ENCODE assay signal across 8 cellular contexts in genomic region chr2:128306081-128306930, GRCh38. TPM values are rescaled to one million over a fixed set of nuclear protein-coding genes. Genes with fewer than 3 reads are reported as not detected.
DNase-seq lines count a peak whose midpoint lies in the region; ATAC-seq and TF ChIP-seq lines count a peak whose summit lies in the region.

No MANE protein-coding gene starts in this region.

- no peak for TF ChIP-seq CTCF in endothelial cell (IDR thresholded peaks at IDR 0.05; ENCODE audit: unreplicated experiment)
- TF ChIP-seq CTCF in nephron progenitor cell (IDR thresholded peaks at IDR 0.05): peak; percentile 28

- DNase-seq in EL (peak; percentile 93), NCI-H526 (lab: John Stamatoyannopoulos, UW) (peak; percentile 44 to 76), endothelial cell (ENCODE audit: low spot score) (no peak), nephron progenitor cell (peak; percentile 54), OCI-M2 (lab: John Stamatoyannopoulos, UW; ENCODE audit: unreplicated experiment) (no peak)
- no peak for DNase-seq in activated CD4-positive, CD25-positive, alpha-beta regulatory T cell treated with anti-CD3 and anti-CD28 coated beads, Interleukin-2, amount 50 U/mL, for 72 hours

- H3K36me3 Mint-ChIP-seq in endothelial cell (ENCODE audit: low read depth, unreplicated experiment) (peaks cover 3% of the 10 kb centered on the region), nephron progenitor cell (ENCODE audit: low read depth) (no peaks in the 10 kb centered on the region)

- no peak overlapping the region for H3K4me3 Mint-ChIP-seq in endothelial cell (ENCODE audit: unreplicated experiment)
- peak overlapping the region; percentile 73 for H3K4me3 Mint-ChIP-seq in nephron progenitor cell

- H3K27me3 Mint-ChIP-seq in endothelial cell (ENCODE audit: unreplicated experiment): peaks cover 8% of the 10 kb centered on the region
- H3K27me3 Mint-ChIP-seq in nephron progenitor cell (ENCODE audit: low read depth, poor library complexity): no peaks in the 10 kb centered on the region

- H3K4me1 Mint-ChIP-seq in endothelial cell (ENCODE audit: unreplicated experiment): peaks cover 12% of the 10 kb centered on the region
- peaks cover 78% of the 10 kb centered on the region for H3K4me1 Mint-ChIP-seq in nephron progenitor cell

- H3K9me3 Mint-ChIP-seq in endothelial cell (ENCODE audit: unreplicated experiment) (no peaks in the 10 kb centered on the region), nephron progenitor cell (no peaks in the 10 kb centered on the region)

- H3K27ac Mint-ChIP-seq in endothelial cell (ENCODE audit: unreplicated experiment): peak overlapping the region; percentile 20
- H3K27ac Mint-ChIP-seq in nephron progenitor cell: peak overlapping the region; percentile 80

- no peak for ATAC-seq in GM21529 (IDR thresholded peaks at IDR 0.05; ENCODE audit: unreplicated experiment)
- ATAC-seq in GM21515 (IDR thresholded peaks at IDR 0.05; ENCODE audit: unreplicated experiment): no peak

RNA-seq across cellular contexts. Expression of gene HS6ST1, which starts 12.4 kb away (rescaled TPM):
- 23.3 TPM for total RNA-seq in endothelial cell (ENCODE audit: unreplicated experiment)

Comparison
In these comparisons a context has a peak if more than half of its experiments do, and no peak if none do; other contexts are left out.
1. DNase-seq: peak in EL (single experiment), NCI-H526 (2 of 2) and nephron progenitor cell (single experiment); none in endothelial cell (single experiment), OCI-M2 (single experiment) and activated CD4-positive, CD25-positive, alpha-beta regulatory T cell treated with anti-CD3 and anti-CD28 coated beads, Interleukin-2, amount 50 U/mL, for 72 hours (single experiment).